ENCODE assay signal across 1 cellular context in genomic region chr17:38674013-38674748, GRCh38.
TF ChIP-seq lines count a peak whose summit lies in the region.

No MANE protein-coding gene starts in this region.

TF ChIP-seq in HEK293, 187 proteins besides CTCF, POLR2A, EP300 and RAD21 (continued from another document and continues in another):
- TF ChIP-seq ZBTB26 (tag by site-specific recombination; optimal IDR thresholded peaks at IDR 0.05) = peak; percentile 69
- TF ChIP-seq ZSCAN4 (tag by site-specific recombination; IDR thresholded peaks at IDR 0.05) = no peak
- peak; percentile 7; the same call in 1 of the 2 replicates for TF ChIP-seq KLF1 (tag by site-specific recombination; IDR thresholded peaks at IDR 0.05)
- no peak for TF ChIP-seq ZNF837 (tag by site-specific recombination; IDR thresholded peaks at IDR 0.05)
- no peak for TF ChIP-seq ZNF549 (tag by site-specific recombination; IDR thresholded peaks at IDR 0.05)
- TF ChIP-seq HOXA7 (CRISPR knock-in tag; IDR thresholded peaks at IDR 0.05; ENCODE audit: borderline replicate concordance) = no peak
- TF ChIP-seq ZNF521 (tag by site-specific recombination; IDR thresholded peaks at IDR 0.05) = no peak
- TF ChIP-seq ZNF362 (tag by site-specific recombination; IDR thresholded peaks at IDR 0.05) = no peak
- TF ChIP-seq SP3 (tag by site-specific recombination; IDR thresholded peaks at IDR 0.05) = no peak
- TF ChIP-seq ZNF398 (tag by site-specific recombination; IDR thresholded peaks at IDR 0.05) = no peak
- TF ChIP-seq BCL11A (tag by site-specific recombination; IDR thresholded peaks at IDR 0.05; ENCODE audit: low read depth) = no peak
- TF ChIP-seq ZFP3 (tag by site-specific recombination; IDR thresholded peaks at IDR 0.05; ENCODE audit: low read depth) = no peak
- TF ChIP-seq ZNF114 (tag by site-specific recombination; IDR thresholded peaks at IDR 0.05) = no peak
- 0 out of 2 replicates have a peak, but pooled peaks have one; percentile 35 for TF ChIP-seq ZBTB48 (tag by site-specific recombination; IDR thresholded peaks at IDR 0.05)
- no peak for TF ChIP-seq ZNF394 (tag by site-specific recombination; IDR thresholded peaks at IDR 0.05; ENCODE audit: borderline replicate concordance)
- no peak for TF ChIP-seq ZNF2 (tag by site-specific recombination; IDR thresholded peaks at IDR 0.05)
- no peak for TF ChIP-seq ZNF19 (tag by site-specific recombination; IDR thresholded peaks at IDR 0.05; ENCODE audit: low read depth)
- TF ChIP-seq ZNF280D (tag by site-specific recombination; IDR thresholded peaks at IDR 0.05) = no peak
- TF ChIP-seq ZIC2 (tag by site-specific recombination; IDR thresholded peaks at IDR 0.05) = peak; percentile 32; the same call in 1 of the 2 replicates
- TF ChIP-seq ZNF214 (tag by site-specific recombination; IDR thresholded peaks at IDR 0.05; ENCODE audit: borderline replicate concordance) = no peak
- TF ChIP-seq ZNF133 (tag by site-specific recombination; IDR thresholded peaks at IDR 0.05) = no peak
- no peak for TF ChIP-seq KLF8 (tag by site-specific recombination; IDR thresholded peaks at IDR 0.05)
- no peak for TF ChIP-seq ZNF16 (tag by site-specific recombination; IDR thresholded peaks at IDR 0.05; ENCODE audit: low read depth)
- TF ChIP-seq ZNF692 (tag by site-specific recombination; IDR thresholded peaks at IDR 0.05) = no peak
- no peak for TF ChIP-seq ZNF37A (tag by site-specific recombination; IDR thresholded peaks at IDR 0.05)
- no peak for TF ChIP-seq ZNF311 (tag by site-specific recombination; IDR thresholded peaks at IDR 0.05; ENCODE audit: borderline replicate concordance)
- no peak for TF ChIP-seq ZNF138 (tag by site-specific recombination; IDR thresholded peaks at IDR 0.05; ENCODE audit: borderline replicate concordance)
- TF ChIP-seq ZNF530 (tag by site-specific recombination; IDR thresholded peaks at IDR 0.05; ENCODE audit: low read depth) = no peak
- no peak for TF ChIP-seq ZNF26 (tag by site-specific recombination; IDR thresholded peaks at IDR 0.05)
- TF ChIP-seq ZNF654 (tag by site-specific recombination; IDR thresholded peaks at IDR 0.05; ENCODE audit: low read depth) = no peak
- TF ChIP-seq PRDM2 (tag by site-specific recombination; IDR thresholded peaks at IDR 0.05; ENCODE audit: borderline replicate concordance) = no peak
- no peak for TF ChIP-seq ZNF280C (tag by site-specific recombination; IDR thresholded peaks at IDR 0.05)
- TF ChIP-seq KLF16 (tag by site-specific recombination; IDR thresholded peaks at IDR 0.05) = no peak
- no peak for TF ChIP-seq GLIS1 (tag by site-specific recombination; IDR thresholded peaks at IDR 0.05)
- no peak for TF ChIP-seq ZNF670 (tag by site-specific recombination; IDR thresholded peaks at IDR 0.05; ENCODE audit: low read depth)
- no peak for TF ChIP-seq ZNF221 (tag by site-specific recombination; IDR thresholded peaks at IDR 0.05; ENCODE audit: borderline replicate concordance)
- no peak for TF ChIP-seq ZBTB17 (tag by site-specific recombination; IDR thresholded peaks at IDR 0.05)
- TF ChIP-seq FEZF1 (tag by site-specific recombination; IDR thresholded peaks at IDR 0.05) = no peak
- TF ChIP-seq ZNF48 (tag by site-specific recombination; IDR thresholded peaks at IDR 0.05) = no peak
